8 cellular contexts compared by ENCODE assay signal in the genomic region with DNA sequence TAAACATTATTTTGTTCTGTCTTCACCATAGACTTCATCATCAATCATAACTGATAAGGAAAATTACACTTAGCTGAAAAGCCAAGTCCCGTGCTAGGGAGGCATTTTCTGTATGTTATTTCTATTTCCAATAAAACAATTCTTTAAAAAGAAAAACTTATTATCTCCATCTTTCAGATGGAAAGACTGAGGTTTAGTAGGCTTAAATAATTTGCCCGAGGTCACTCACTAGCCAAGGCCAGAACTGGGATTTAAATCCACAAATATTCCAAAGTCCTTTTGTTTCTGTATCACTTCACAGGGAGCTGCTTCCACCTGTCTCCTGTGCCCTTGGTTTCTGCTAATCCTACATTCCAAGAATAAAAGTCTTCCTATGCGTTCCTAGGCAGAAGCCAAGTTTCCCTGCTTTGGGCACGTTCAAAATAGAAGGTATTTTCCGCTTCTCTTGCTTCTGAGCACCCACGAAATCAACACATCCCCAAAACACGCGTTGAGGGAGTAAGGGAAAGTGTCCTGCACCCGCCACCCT. TPM values are rescaled to one million over a fixed set of nuclear protein-coding genes. Genes with fewer than 3 reads are reported as not detected.
DNase-seq lines count a peak whose midpoint lies in the region; ATAC-seq and TF ChIP-seq lines count a peak whose summit lies in the region.

No MANE protein-coding gene starts in this region.

- no peak for ATAC-seq in upper lobe of left lung (ENCODE audit: low FRiP score in 2 of 2)

- no peak for TF ChIP-seq EP300 in upper lobe of left lung (IDR thresholded peaks at IDR 0.05)

- no peaks in the 10 kb centered on the region for H3K36me3 Mint-ChIP-seq in activated T-cell treated with anti-CD3 and anti-CD28 coated beads, Interleukin-2, amount 50 U/mL, for 24 hours (ENCODE audit: low read depth)

- peaks cover 11% of the 10 kb centered on the region for H3K4me1 Mint-ChIP-seq in activated T-cell treated with anti-CD3 and anti-CD28 coated beads, Interleukin-2, amount 50 U/mL, for 24 hours (ENCODE audit: low read depth)

- peak overlapping the region; percentile 61 for H3K4me3 Mint-ChIP-seq in activated T-cell treated with anti-CD3 and anti-CD28 coated beads, Interleukin-2, amount 50 U/mL, for 24 hours

- no peak overlapping the region for H3K27ac Mint-ChIP-seq in activated T-cell treated with anti-CD3 and anti-CD28 coated beads, Interleukin-2, amount 50 U/mL, for 24 hours

- H3K27me3 Mint-ChIP-seq in activated T-cell treated with anti-CD3 and anti-CD28 coated beads, Interleukin-2, amount 50 U/mL, for 24 hours = peaks cover 72% of the 10 kb centered on the region

- no peak for TF ChIP-seq CTCF in upper lobe of left lung (IDR thresholded peaks at IDR 0.05)

- TF ChIP-seq POLR2A in upper lobe of left lung (IDR thresholded peaks at IDR 0.05) = no peak

- peak overlapping the region; percentile 72 for H3K4me3 ChIP-seq in ectodermal cell (ENCODE audit: insufficient read depth, low read depth, low read length)
- H3K4me3 ChIP-seq in muscle layer of duodenum (ENCODE audit: low read depth in 1 of 2, low read length in 2 of 2) = peak overlapping the region; percentile 56 to 65
- H3K4me3 ChIP-seq in upper lobe of left lung = peak overlapping the region in 3 of 4 donors; percentile 29 to 42 (median 41)

- H3K36me3 ChIP-seq in ectodermal cell (ENCODE audit: control insufficient read depth, insufficient read depth, low read length) (no peaks in the 10 kb centered on the region), muscle layer of duodenum (ENCODE audit: control insufficient read depth in 1 of 2, insufficient read depth in 2 of 2, low read length in 2 of 2) (no peaks in the 10 kb centered on the region), upper lobe of left lung (no peaks in the 10 kb centered on the region)

- H3K27ac ChIP-seq in ectodermal cell (ENCODE audit: insufficient read depth, low read depth, low read length, poor library complexity, severe bottlenecking) = no peak overlapping the region
- H3K27ac ChIP-seq in muscle layer of duodenum (ENCODE audit: low read length) = no peak overlapping the region
- H3K27ac ChIP-seq in upper lobe of left lung = peak overlapping the region in 2 of 4 donors; percentile 61 to 83

- H3K9me3 Mint-ChIP-seq in activated T-cell treated with anti-CD3 and anti-CD28 coated beads, Interleukin-2, amount 50 U/mL, for 24 hours = no peaks in the 10 kb centered on the region

- H3K4me1 ChIP-seq in ectodermal cell (ENCODE audit: control insufficient read depth, insufficient read depth, low read length) = peaks cover 3% of the 10 kb centered on the region
- peaks cover under 1 to 13% of the 10 kb centered on the region in 2 donors for H3K4me1 ChIP-seq in muscle layer of duodenum (ENCODE audit: control insufficient read depth in 1 of 2, insufficient read depth in 2 of 2, low read length in 2 of 2)
- peaks cover 4 to 19% (median 15%) of the 10 kb centered on the region in 4 donors for H3K4me1 ChIP-seq in upper lobe of left lung

- H3K9me3 ChIP-seq in ectodermal cell (ENCODE audit: control insufficient read depth, low read length) (no peaks in the 10 kb centered on the region), muscle layer of duodenum (ENCODE audit: control insufficient read depth in 1 of 2, low read length in 2 of 2) (no peaks in the 10 kb centered on the region), upper lobe of left lung (no peaks in the 10 kb centered on the region)

- DNase-seq in activated T-cell treated with anti-CD3 and anti-CD28 coated beads, Interleukin-2, amount 50 U/mL, for 24 hours = no peak
- no peak for DNase-seq in activated T-cell treated with anti-CD3 and anti-CD28 coated beads, Interleukin-2, amount 50 U/mL, for 1 hour
- DNase-seq in upper lobe of left lung = no peak
- no peak for DNase-seq in inferior parietal cortex (ENCODE audit: extremely low spot score)
- DNase-seq in NCI-H1417 treated with DMSO at 0.1 percent for 48 hours (lab: John Stamatoyannopoulos, UW) = no peak
- DNase-seq in epidermal melanocyte (ENCODE audit: insufficient read length, low spot score) = no peak

- WGBS in ectodermal cell, 2 experiments = 7 to 14% methylated on average over 8 to 9 of the region's 9 CpGs
- 17% methylated on average over 9 of the region's 9 CpGs for WGBS in upper lobe of left lung, 2 donors

- H3K27me3 ChIP-seq in ectodermal cell (ENCODE audit: control insufficient read depth, insufficient read depth, low read length, poor library complexity, severe bottlenecking) (peaks cover 26% of the 10 kb centered on the region), muscle layer of duodenum (ENCODE audit: low read depth, low read length) (no peaks in the 10 kb centered on the region), upper lobe of left lung (peaks cover 0 to 2% (median 0%) of the 10 kb centered on the region in 4 donors)

RNA-seq across cellular contexts. Expression of gene CPVL, which starts 0.7 kb away (rescaled TPM):
- polyA plus RNA-seq in ectodermal cell (2013, experiment 1 of 4) = 53.0 TPM
- polyA plus RNA-seq in ectodermal cell (2013, experiment 2 of 4) = 50.9 TPM
- polyA plus RNA-seq in ectodermal cell (2013, experiment 3 of 4) = 41.2 TPM
- 36.0 TPM for polyA plus RNA-seq in ectodermal cell (2013, experiment 4 of 4)
- total RNA-seq in upper lobe of left lung = 10 to 100 TPM in 5 of 6 donors, 1 to 10 TPM in 1; 4.6 to 47.4 (median 23.2) TPM

RNA-seq across cellular contexts. Expression of gene CHN2, which starts 49.0 kb away (rescaled TPM):
- 9.4 TPM for polyA plus RNA-seq in ectodermal cell (2013, experiment 1 of 4)
- polyA plus RNA-seq in ectodermal cell (2013, experiment 2 of 4) = 8.8 TPM
- 6.4 TPM for polyA plus RNA-seq in ectodermal cell (2013, experiment 3 of 4)
- 5.8 TPM for polyA plus RNA-seq in ectodermal cell (2013, experiment 4 of 4)
- total RNA-seq in upper lobe of left lung = 10 to 100 TPM in 4 of 6 donors, 1 to 10 TPM in 2; 6.2 to 13.7 (median 11.2) TPM
